In the genomic region with DNA sequence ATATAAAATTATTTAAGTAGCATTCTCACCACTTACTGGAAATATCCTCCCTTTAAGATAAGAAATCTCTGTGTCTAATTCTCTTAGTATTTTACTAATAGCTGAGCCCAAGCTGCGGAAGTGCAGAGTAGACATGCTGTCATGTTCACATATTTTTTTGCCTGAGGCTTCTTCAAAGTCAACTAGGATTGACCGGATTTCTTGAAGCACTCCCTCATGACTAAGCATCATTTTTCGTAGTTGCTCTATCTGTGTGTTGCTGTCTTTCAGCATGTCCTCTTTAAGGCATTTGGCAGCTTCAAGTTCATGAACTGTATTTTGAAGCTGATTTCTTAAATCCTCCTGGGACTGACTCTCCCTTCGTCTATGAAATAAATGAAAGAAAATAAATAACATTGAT, we compare ENCODE assay signal across 1 cellular context.
TF ChIP-seq lines count a peak whose summit lies in the region.

No MANE protein-coding gene starts in this region.

TF ChIP-seq in GM23338, 12 proteins besides CTCF, POLR2A, EP300 and RAD21:
- TF ChIP-seq, protein P1, sequence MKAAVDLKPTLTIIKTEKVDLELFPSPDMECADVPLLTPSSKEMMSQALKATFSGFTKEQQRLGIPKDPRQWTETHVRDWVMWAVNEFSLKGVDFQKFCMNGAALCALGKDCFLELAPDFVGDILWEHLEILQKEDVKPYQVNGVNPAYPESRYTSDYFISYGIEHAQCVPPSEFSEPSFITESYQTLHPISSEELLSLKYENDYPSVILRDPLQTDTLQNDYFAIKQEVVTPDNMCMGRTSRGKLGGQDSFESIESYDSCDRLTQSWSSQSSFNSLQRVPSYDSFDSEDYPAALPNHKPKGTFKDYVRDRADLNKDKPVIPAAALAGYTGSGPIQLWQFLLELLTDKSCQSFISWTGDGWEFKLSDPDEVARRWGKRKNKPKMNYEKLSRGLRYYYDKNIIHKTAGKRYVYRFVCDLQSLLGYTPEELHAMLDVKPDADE (IDR thresholded peaks at IDR 0.05) = no peak
- TF ChIP-seq, protein P2, sequence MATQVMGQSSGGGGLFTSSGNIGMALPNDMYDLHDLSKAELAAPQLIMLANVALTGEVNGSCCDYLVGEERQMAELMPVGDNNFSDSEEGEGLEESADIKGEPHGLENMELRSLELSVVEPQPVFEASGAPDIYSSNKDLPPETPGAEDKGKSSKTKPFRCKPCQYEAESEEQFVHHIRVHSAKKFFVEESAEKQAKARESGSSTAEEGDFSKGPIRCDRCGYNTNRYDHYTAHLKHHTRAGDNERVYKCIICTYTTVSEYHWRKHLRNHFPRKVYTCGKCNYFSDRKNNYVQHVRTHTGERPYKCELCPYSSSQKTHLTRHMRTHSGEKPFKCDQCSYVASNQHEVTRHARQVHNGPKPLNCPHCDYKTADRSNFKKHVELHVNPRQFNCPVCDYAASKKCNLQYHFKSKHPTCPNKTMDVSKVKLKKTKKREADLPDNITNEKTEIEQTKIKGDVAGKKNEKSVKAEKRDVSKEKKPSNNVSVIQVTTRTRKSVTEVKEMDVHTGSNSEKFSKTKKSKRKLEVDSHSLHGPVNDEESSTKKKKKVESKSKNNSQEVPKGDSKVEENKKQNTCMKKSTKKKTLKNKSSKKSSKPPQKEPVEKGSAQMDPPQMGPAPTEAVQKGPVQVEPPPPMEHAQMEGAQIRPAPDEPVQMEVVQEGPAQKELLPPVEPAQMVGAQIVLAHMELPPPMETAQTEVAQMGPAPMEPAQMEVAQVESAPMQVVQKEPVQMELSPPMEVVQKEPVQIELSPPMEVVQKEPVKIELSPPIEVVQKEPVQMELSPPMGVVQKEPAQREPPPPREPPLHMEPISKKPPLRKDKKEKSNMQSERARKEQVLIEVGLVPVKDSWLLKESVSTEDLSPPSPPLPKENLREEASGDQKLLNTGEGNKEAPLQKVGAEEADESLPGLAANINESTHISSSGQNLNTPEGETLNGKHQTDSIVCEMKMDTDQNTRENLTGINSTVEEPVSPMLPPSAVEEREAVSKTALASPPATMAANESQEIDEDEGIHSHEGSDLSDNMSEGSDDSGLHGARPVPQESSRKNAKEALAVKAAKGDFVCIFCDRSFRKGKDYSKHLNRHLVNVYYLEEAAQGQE (IDR thresholded peaks at IDR 0.05; ENCODE audit: unreplicated experiment) = no peak
- TF ChIP-seq POLR2AphosphoS5 (IDR thresholded peaks at IDR 0.05; ENCODE audit: low read depth) (no peak), ZNF331 (CRISPR knock-in tag; IDR thresholded peaks at IDR 0.05; ENCODE audit: low read depth) (no peak), CREB1 (CRISPR knock-in tag; IDR thresholded peaks at IDR 0.05; ENCODE audit: low read depth) (no peak), EZH2phosphoT487 (IDR thresholded peaks at IDR 0.05; ENCODE audit: unreplicated experiment) (no peak), ZNF114 (CRISPR knock-in tag; IDR thresholded peaks at IDR 0.05) (no peak)
- TF ChIP-seq, protein P3, sequence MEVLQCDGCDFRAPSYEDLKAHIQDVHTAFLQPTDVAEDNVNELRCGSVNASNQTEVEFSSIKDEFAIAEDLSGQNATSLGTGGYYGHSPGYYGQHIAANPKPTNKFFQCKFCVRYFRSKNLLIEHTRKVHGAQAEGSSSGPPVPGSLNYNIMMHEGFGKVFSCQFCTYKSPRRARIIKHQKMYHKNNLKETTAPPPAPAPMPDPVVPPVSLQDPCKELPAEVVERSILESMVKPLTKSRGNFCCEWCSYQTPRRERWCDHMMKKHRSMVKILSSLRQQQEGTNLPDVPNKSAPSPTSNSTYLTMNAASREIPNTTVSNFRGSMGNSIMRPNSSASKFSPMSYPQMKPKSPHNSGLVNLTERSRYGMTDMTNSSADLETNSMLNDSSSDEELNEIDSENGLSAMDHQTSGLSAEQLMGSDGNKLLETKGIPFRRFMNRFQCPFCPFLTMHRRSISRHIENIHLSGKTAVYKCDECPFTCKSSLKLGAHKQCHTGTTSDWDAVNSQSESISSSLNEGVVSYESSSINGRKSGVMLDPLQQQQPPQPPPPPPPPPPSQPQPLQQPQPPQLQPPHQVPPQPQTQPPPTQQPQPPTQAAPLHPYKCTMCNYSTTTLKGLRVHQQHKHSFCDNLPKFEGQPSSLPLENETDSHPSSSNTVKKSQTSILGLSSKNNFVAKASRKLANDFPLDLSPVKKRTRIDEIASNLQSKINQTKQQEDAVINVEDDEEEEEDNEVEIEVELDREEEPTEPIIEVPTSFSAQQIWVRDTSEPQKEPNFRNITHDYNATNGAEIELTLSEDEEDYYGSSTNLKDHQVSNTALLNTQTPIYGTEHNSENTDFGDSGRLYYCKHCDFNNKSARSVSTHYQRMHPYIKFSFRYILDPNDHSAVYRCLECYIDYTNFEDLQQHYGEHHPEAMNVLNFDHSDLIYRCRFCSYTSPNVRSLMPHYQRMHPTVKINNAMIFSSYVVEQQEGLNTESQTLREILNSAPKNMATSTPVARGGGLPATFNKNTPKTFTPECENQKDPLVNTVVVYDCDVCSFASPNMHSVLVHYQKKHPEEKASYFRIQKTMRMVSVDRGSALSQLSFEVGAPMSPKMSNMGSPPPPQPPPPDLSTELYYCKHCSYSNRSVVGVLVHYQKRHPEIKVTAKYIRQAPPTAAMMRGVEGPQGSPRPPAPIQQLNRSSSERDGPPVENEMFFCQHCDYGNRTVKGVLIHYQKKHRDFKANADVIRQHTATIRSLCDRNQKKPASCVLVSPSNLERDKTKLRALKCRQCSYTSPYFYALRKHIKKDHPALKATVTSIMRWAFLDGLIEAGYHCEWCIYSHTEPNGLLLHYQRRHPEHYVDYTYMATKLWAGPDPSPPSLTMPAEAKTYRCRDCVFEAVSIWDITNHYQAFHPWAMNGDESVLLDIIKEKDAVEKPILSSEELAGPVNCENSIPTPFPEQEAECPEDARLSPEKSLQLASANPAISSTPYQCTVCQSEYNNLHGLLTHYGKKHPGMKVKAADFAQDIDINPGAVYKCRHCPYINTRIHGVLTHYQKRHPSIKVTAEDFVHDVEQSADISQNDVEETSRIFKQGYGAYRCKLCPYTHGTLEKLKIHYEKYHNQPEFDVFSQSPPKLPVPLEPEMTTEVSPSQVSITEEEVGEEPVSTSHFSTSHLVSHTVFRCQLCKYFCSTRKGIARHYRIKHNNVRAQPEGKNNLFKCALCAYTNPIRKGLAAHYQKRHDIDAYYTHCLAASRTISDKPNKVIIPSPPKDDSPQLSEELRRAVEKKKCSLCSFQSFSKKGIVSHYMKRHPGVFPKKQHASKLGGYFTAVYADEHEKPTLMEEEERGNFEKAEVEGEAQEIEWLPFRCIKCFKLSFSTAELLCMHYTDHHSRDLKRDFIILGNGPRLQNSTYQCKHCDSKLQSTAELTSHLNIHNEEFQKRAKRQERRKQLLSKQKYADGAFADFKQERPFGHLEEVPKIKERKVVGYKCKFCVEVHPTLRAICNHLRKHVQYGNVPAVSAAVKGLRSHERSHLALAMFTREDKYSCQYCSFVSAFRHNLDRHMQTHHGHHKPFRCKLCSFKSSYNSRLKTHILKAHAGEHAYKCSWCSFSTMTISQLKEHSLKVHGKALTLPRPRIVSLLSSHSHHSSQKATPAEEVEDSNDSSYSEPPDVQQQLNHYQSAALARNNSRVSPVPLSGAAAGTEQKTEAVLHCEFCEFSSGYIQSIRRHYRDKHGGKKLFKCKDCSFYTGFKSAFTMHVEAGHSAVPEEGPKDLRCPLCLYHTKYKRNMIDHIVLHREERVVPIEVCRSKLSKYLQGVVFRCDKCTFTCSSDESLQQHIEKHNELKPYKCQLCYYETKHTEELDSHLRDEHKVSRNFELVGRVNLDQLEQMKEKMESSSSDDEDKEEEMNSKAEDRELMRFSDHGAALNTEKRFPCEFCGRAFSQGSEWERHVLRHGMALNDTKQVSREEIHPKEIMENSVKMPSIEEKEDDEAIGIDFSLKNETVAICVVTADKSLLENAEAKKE (CRISPR knock-in tag; IDR thresholded peaks at IDR 0.05) = no peak
